In the genomic region with DNA sequence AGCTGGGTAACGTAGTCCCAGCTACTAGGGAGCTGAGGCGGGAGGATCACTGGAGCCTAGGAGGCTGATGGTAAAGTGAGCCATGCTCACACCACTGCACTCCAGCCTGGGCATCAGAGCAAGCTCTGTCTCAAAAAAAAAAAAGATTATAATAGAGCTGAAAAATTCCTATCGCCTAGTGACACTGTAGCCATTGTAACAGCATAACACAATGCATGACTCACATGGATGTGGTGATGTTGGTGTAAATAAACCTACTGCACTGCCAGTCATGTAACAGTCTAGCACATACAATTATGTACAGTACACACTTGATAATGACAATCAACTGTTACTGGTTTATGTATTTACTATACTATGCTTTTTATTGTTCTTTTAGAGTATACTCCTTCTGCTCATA, we compare ENCODE assay signal across 13 cellular contexts. TPM values are rescaled to one million over a fixed set of nuclear protein-coding genes. Genes with fewer than 3 reads are reported as not detected.
DNase-seq lines count a peak whose midpoint lies in the region; FAIRE-seq lines count a peak whose summit lies in the region.
"Had no signal": no experiment of that assay in that cellular context is flagged by ENCODE, and none has a peak within 500 bp of the region (broad histone marks: within the 10 kb centered on the region; RNA-seq: fewer than 3 reads in every experiment).

No MANE protein-coding gene starts in this region.

- no peak for DNase-seq in activated naive CD4-positive, alpha-beta T cell treated with anti-CD3 and anti-CD28 coated beads, Interleukin-2, amount 50 U/mL, for 16 hours
- no peak for DNase-seq in activated T-helper 2 cell treated with anti-CD3 and anti-CD28 coated beads, Interferon-gamma antibody, Interleukin-2, Interleukin-4, amounts not matched to agents 10 μg/mL and 5 μg/mL and 100 μg/mL, durations not matched to agents 14 hours and 24 hours and 36 hours (ENCODE audit: low spot score)
- peak; percentile 61 for DNase-seq in glomerular endothelial cell (ENCODE audit: extremely low read depth, low read depth, low spot score)
- peak; percentile 27 for DNase-seq in urothelium cell line (ENCODE audit: low spot score)
- DNase-seq in SKM-1 (lab: John Stamatoyannopoulos, UW; ENCODE audit: unreplicated experiment), result no peak
- DNase-seq in NCI-H1092 treated with DMSO at 0.1 percent for 48 hours (lab: John Stamatoyannopoulos, UW), result no peak
- no peak for DNase-seq in NCI-H187 (lab: John Stamatoyannopoulos, UW)
- DNase-seq: NCI-H1048, NCI-H446, Peyer's patch had no signal

- no peaks in the 10 kb centered on the region for H3K9me3 Mint-ChIP-seq in activated naive CD4-positive, alpha-beta T cell treated with anti-CD3 and anti-CD28 coated beads, Interleukin-2, amount 50 U/mL, for 24 hours
- H3K9me3 Mint-ChIP-seq in activated T-helper 2 cell treated with anti-CD3 and anti-CD28 coated beads, Interferon-gamma antibody, Interleukin-2, Interleukin-4, amounts not matched to agents 10 μg/mL and 5 μg/mL and 100 μg/mL, durations not matched to agents 14 hours and 24 hours and 36 hours, result no peaks in the 10 kb centered on the region
- H3K9me3 Mint-ChIP-seq: mesothelial cell of epicardium had no signal

- peak; percentile 82 for FAIRE-seq in urothelium cell line (lab: Jason Lieb, UNC)
- FAIRE-seq: H1 had no signal

- peak overlapping the region; percentile 90 for H3K27ac Mint-ChIP-seq in activated naive CD4-positive, alpha-beta T cell treated with anti-CD3 and anti-CD28 coated beads, Interleukin-2, amount 50 U/mL, for 24 hours
- peak overlapping the region; percentile 29 for H3K27ac Mint-ChIP-seq in activated T-helper 2 cell treated with anti-CD3 and anti-CD28 coated beads, Interferon-gamma antibody, Interleukin-2, Interleukin-4, amounts not matched to agents 10 μg/mL and 5 μg/mL and 100 μg/mL, durations not matched to agents 14 hours and 24 hours and 36 hours
- H3K27ac Mint-ChIP-seq: mesothelial cell of epicardium had no signal

- H3K27me3 Mint-ChIP-seq in activated naive CD4-positive, alpha-beta T cell treated with anti-CD3 and anti-CD28 coated beads, Interleukin-2, amount 50 U/mL, for 24 hours, result no peaks in the 10 kb centered on the region
- no peaks in the 10 kb centered on the region for H3K27me3 Mint-ChIP-seq in activated T-helper 2 cell treated with anti-CD3 and anti-CD28 coated beads, Interferon-gamma antibody, Interleukin-2, Interleukin-4, amounts not matched to agents 10 μg/mL and 5 μg/mL and 100 μg/mL, durations not matched to agents 14 hours and 24 hours and 36 hours (ENCODE audit: low read depth)

- intact Hi-C loops in activated T-helper 2 cell treated with anti-CD3 and anti-CD28 coated beads, Interferon-gamma antibody, Interleukin-2, Interleukin-4, amounts not matched to agents 10 μg/mL and 5 μg/mL and 100 μg/mL, durations not matched to agents 14 hours and 24 hours and 36 hours (cut with micrococcal nuclease), result loop anchor here (5.0 kb wide), 1 partner anchor 36 kb away; no protein-coding TSS in a partner anchor

- H3K36me3 Mint-ChIP-seq in activated naive CD4-positive, alpha-beta T cell treated with anti-CD3 and anti-CD28 coated beads, Interleukin-2, amount 50 U/mL, for 24 hours, result peaks cover 9% of the 10 kb centered on the region
- H3K36me3 Mint-ChIP-seq in activated T-helper 2 cell treated with anti-CD3 and anti-CD28 coated beads, Interferon-gamma antibody, Interleukin-2, Interleukin-4, amounts not matched to agents 10 μg/mL and 5 μg/mL and 100 μg/mL, durations not matched to agents 14 hours and 24 hours and 36 hours (ENCODE audit: low read depth), result peaks cover 40% of the 10 kb centered on the region
- H3K36me3 Mint-ChIP-seq: mesothelial cell of epicardium had no signal

- H3K4me1 Mint-ChIP-seq in activated naive CD4-positive, alpha-beta T cell treated with anti-CD3 and anti-CD28 coated beads, Interleukin-2, amount 50 U/mL, for 24 hours, result peaks cover 90% of the 10 kb centered on the region
- peaks cover 52% of the 10 kb centered on the region for H3K4me1 Mint-ChIP-seq in activated T-helper 2 cell treated with anti-CD3 and anti-CD28 coated beads, Interferon-gamma antibody, Interleukin-2, Interleukin-4, amounts not matched to agents 10 μg/mL and 5 μg/mL and 100 μg/mL, durations not matched to agents 14 hours and 24 hours and 36 hours (ENCODE audit: low read depth)
- H3K4me1 Mint-ChIP-seq: mesothelial cell of epicardium had no signal

- peak overlapping the region; percentile 51 for H3K4me3 Mint-ChIP-seq in activated naive CD4-positive, alpha-beta T cell treated with anti-CD3 and anti-CD28 coated beads, Interleukin-2, amount 50 U/mL, for 24 hours
- no peak overlapping the region for H3K4me3 Mint-ChIP-seq in activated T-helper 2 cell treated with anti-CD3 and anti-CD28 coated beads, Interferon-gamma antibody, Interleukin-2, Interleukin-4, amounts not matched to agents 10 μg/mL and 5 μg/mL and 100 μg/mL, durations not matched to agents 14 hours and 24 hours and 36 hours (ENCODE audit: low read depth)
- H3K4me3 Mint-ChIP-seq: mesothelial cell of epicardium had no signal

RNA-seq across cellular contexts. Expression of gene MGAT4A, which starts 39.6 kb away (rescaled TPM):
- total RNA-seq in activated T-helper 2 cell treated with anti-CD3 and anti-CD28 coated beads, Interferon-gamma antibody, Interleukin-2, Interleukin-4, amounts not matched to agents 10 μg/mL and 5 μg/mL and 100 μg/mL, durations not matched to agents 14 hours and 24 hours and 36 hours, result 42.0 and 44.6 TPM in 2 replicates
- total RNA-seq in glomerular endothelial cell, result 60.4 and 68.4 TPM in 2 replicates

Comparison
In these comparisons a context has a peak if more than half of its experiments do, and no peak if none do; other contexts are left out.
1. DNase-seq: peak in glomerular endothelial cell (single experiment) and urothelium cell line (single experiment); none in activated naive CD4-positive, alpha-beta T cell treated with anti-CD3 and anti-CD28 coated beads, Interleukin-2, amount 50 U/mL, for 16 hours (single experiment), activated T-helper 2 cell treated with anti-CD3 and anti-CD28 coated beads, Interferon-gamma antibody, Interleukin-2, Interleukin-4, amounts not matched to agents 10 μg/mL and 5 μg/mL and 100 μg/mL, durations not matched to agents 14 hours and 24 hours and 36 hours (single experiment), SKM-1 (single experiment), NCI-H1092 treated with DMSO at 0.1 percent for 48 hours (single experiment) and NCI-H187 (0 of 2).